ENCODE assay signal across 8 cellular contexts in genomic region chr22:42721045-42721434, GRCh38. TPM values are rescaled to one million over a fixed set of nuclear protein-coding genes. Genes with fewer than 3 reads are reported as not detected.
A peak's percentile ranks its signal among the peaks of the same experiment; 100 is the strongest.
DNase-seq lines count a peak whose midpoint lies in the region; ATAC-seq and TF ChIP-seq lines count a peak whose summit lies in the region.

No MANE protein-coding gene starts in this region.

- peaks cover 3% of the 10 kb centered on the region for H3K36me3 Mint-ChIP-seq in activated naive CD4-positive, alpha-beta T cell treated with anti-CD3 and anti-CD28 coated beads, Interleukin-2, amount 10 ng/mL, durations not matched to agents 7 days and 5 days
- H3K36me3 Mint-ChIP-seq in MCF 10A (ENCODE audit: insufficient read depth, unreplicated experiment) = peaks cover 9% of the 10 kb centered on the region

- H3K4me3 Mint-ChIP-seq in activated naive CD4-positive, alpha-beta T cell treated with anti-CD3 and anti-CD28 coated beads, Interleukin-2, amount 10 ng/mL, durations not matched to agents 7 days and 5 days = peak overlapping the region; percentile 19
- H3K4me3 Mint-ChIP-seq in MCF 10A (ENCODE audit: unreplicated experiment) = peak overlapping the region; percentile 73

- H3K27me3 ChIP-seq in lower lobe of right lung (ENCODE audit: low read depth) = peaks cover 14% of the 10 kb centered on the region

- peaks cover 17% of the 10 kb centered on the region for H3K4me1 Mint-ChIP-seq in activated naive CD4-positive, alpha-beta T cell treated with anti-CD3 and anti-CD28 coated beads, Interleukin-2, amount 10 ng/mL, durations not matched to agents 7 days and 5 days
- H3K4me1 Mint-ChIP-seq in MCF 10A (ENCODE audit: insufficient read depth, unreplicated experiment) = peaks cover 19% of the 10 kb centered on the region

- POLR2A ChIA-PET in MCF 10A (lab: Yijun Ruan, JAX) = interaction anchor here (0.6 to 1.2 kb wide), 2 partner anchors 28 to 538 kb away, joined by 3 to 5 read pairs; no protein-coding TSS in a partner anchor

- WGBS in urinary bladder = 1% methylated on average over 22 of the region's 22 CpGs

- DNase-seq in activated naive CD4-positive, alpha-beta T cell treated with anti-CD3 and anti-CD28 coated beads, Interleukin-2, amount 10 ng/mL, durations not matched to agents 7 days and 5 days = no peak
- DNase-seq in activated naive CD4-positive, alpha-beta T cell treated with Interleukin-2 at 50 U/mL for 16 hours = no peak
- DNase-seq in MCF 10A (ENCODE audit: unreplicated experiment) (no peak), lower lobe of right lung (no peak), RPMI8226 (no peak)

- CTCF ChIA-PET in activated naive CD4-positive, alpha-beta T cell treated with anti-CD3 and anti-CD28 coated beads, Interleukin-2, amount 10 ng/mL, durations not matched to agents 7 days and 5 days (lab: Charles Lee) = no interaction called here
- CTCF ChIA-PET in MCF 10A (lab: Yijun Ruan, JAX) = no interaction called here

- H3K9me3 Mint-ChIP-seq in activated naive CD4-positive, alpha-beta T cell treated with anti-CD3 and anti-CD28 coated beads, Interleukin-2, amount 10 ng/mL, durations not matched to agents 7 days and 5 days = no peaks in the 10 kb centered on the region
- no peaks in the 10 kb centered on the region for H3K9me3 Mint-ChIP-seq in MCF 10A (ENCODE audit: unreplicated experiment)

- H3K9me3 ChIP-seq in lower lobe of right lung = no peaks in the 10 kb centered on the region

- H3K27ac Mint-ChIP-seq in activated naive CD4-positive, alpha-beta T cell treated with anti-CD3 and anti-CD28 coated beads, Interleukin-2, amount 10 ng/mL, durations not matched to agents 7 days and 5 days = no peak overlapping the region
- H3K27ac Mint-ChIP-seq in MCF 10A (ENCODE audit: low read depth, unreplicated experiment) = no peak overlapping the region

- H3K27me3 Mint-ChIP-seq in activated naive CD4-positive, alpha-beta T cell treated with anti-CD3 and anti-CD28 coated beads, Interleukin-2, amount 10 ng/mL, durations not matched to agents 7 days and 5 days = peaks cover 94% of the 10 kb centered on the region
- no peaks in the 10 kb centered on the region for H3K27me3 Mint-ChIP-seq in MCF 10A (ENCODE audit: insufficient read depth, unreplicated experiment)

- intact Hi-C loops in MCF 10A (cut with micrococcal nuclease) (no loop called here), lower lobe of right lung (cut with DNase I) (no loop called here)

- TF ChIP-seq CTCF in MCF 10A (IDR thresholded peaks at IDR 0.05; ENCODE audit: unreplicated experiment) (no peak), lower lobe of right lung (IDR thresholded peaks at IDR 0.05) (no peak)

- no TSS peak for BruUV-seq in MCF 10A (replicated peaks; lab: Mats Ljungman, UMichigan)

- H3K36me3 ChIP-seq in lower lobe of right lung (no peaks in the 10 kb centered on the region), urinary bladder (ENCODE audit: insufficient read depth) (no peaks in the 10 kb centered on the region)

- H3K4me3 ChIP-seq in lower lobe of right lung = peak overlapping the region; percentile 80
- H3K4me3 ChIP-seq in urinary bladder (ENCODE audit: low read depth, low read length) = peak overlapping the region; percentile 93

- ATAC-seq in lower lobe of right lung = peak in 1 of 2 donors; percentile 9
- ATAC-seq in GM21390 (IDR thresholded peaks at IDR 0.05; ENCODE audit: unreplicated experiment) = no peak
- no peak for ATAC-seq in GM19397 (IDR thresholded peaks at IDR 0.05; ENCODE audit: unreplicated experiment)

- peaks cover 31% of the 10 kb centered on the region for H3K4me1 ChIP-seq in lower lobe of right lung
- no peaks in the 10 kb centered on the region for H3K4me1 ChIP-seq in urinary bladder (ENCODE audit: insufficient read depth)

- H3K27ac ChIP-seq in lower lobe of right lung = peak overlapping the region; percentile 46
- no peak overlapping the region for H3K27ac ChIP-seq in urinary bladder (ENCODE audit: low read depth)

RNA-seq across cellular contexts. Expression of gene A4GALT, which starts 0.4 kb away (rescaled TPM):
- 8.7 and 12.3 TPM in 2 replicates for total RNA-seq in MCF 10A (2022)
- total RNA-seq in lower lobe of right lung = 19.4 TPM
- 10.7 TPM for total RNA-seq in urinary bladder
- 71.2 TPM for polyA plus RNA-seq in urinary bladder
